In the genomic region with DNA sequence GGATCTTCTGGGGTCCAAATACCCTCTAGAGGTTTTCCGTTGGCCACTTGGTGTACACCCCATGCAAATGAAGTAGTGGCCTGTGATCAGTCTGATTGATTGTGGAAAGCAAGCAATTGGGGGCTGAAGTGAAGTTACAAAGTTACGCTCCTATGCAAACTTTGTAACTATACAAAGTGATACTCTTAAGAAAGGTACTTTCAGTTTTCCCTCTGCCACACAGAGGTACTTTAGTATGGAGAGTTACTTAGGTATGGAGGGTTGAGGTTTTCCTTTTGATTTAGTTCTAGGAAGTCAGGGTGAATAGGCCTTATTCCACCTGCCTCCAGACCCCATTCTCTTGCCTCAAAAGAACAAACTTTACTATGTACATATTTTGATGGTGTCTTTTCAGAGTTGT, we compare ENCODE assay signal across 19 cellular contexts. TPM values are rescaled to one million over a fixed set of nuclear protein-coding genes. Genes with fewer than 3 reads are reported as not detected.
DNase-seq lines count a peak whose midpoint lies in the region; ATAC-seq, FAIRE-seq and TF ChIP-seq lines count a peak whose summit lies in the region.
"Had no signal": no experiment of that assay in that cellular context is flagged by ENCODE, and none has a peak within 500 bp of the region (broad histone marks: within the 10 kb centered on the region; RNA-seq: fewer than 3 reads in every experiment).

No MANE protein-coding gene starts in this region.

- no peak for DNase-seq in GM12864 (ENCODE audit: low read depth)
- no peak for DNase-seq in MM.1S
- DNase-seq in left lung = no peak
- no peak for DNase-seq in GM12892 (ENCODE audit: insufficient read length)
- DNase-seq in small intestine = no peak
- no peak for DNase-seq in cardiac septum (ENCODE audit: low spot score)
- DNase-seq: activated CD4-positive, alpha-beta T cell treated with anti-CD3 and anti-CD28 coated beads for 4 hours; adrenal gland; DMS153; glutamatergic neuron; NCI-H526 treated with DMSO at 0.1 percent for 48 hours; stimulated activated naive CD4-positive, alpha-beta T cell; T1000; trophoblast cell had no signal

- no peaks in the 10 kb centered on the region for H3K9me2 ChIP-seq in MM.1S (replicated peaks; ENCODE audit: insufficient read depth, low read length)

- H3K9ac ChIP-seq in MM.1S (ENCODE audit: low read length) = no peak overlapping the region

- peaks cover 12% of the 10 kb centered on the region for H3K4me1 ChIP-seq in MM.1S (ENCODE audit: low read length)
- H3K4me1 ChIP-seq in left lung = peaks cover 2 to 30% of the 10 kb centered on the region in 2 donors
- H3K4me1 ChIP-seq in small intestine (ENCODE audit: control insufficient read depth in 2 of 2, insufficient read depth in 1 of 2, low read depth in 1 of 2, low read length in 1 of 2) = no peaks in the 10 kb centered on the region
- H3K4me1 ChIP-seq: prostate gland had no signal

- no peaks in the 10 kb centered on the region for H3K36me3 ChIP-seq in MM.1S (replicated peaks; ENCODE audit: insufficient read depth, low read length)
- H3K36me3 ChIP-seq in left lung = no peaks in the 10 kb centered on the region
- H3K36me3 ChIP-seq in small intestine (ENCODE audit: control insufficient read depth in 2 of 2, insufficient read depth in 2 of 2, low read length in 2 of 2) = no peaks in the 10 kb centered on the region
- H3K36me3 ChIP-seq: adrenal gland, prostate gland had no signal

- WGBS in small intestine, 3 donors = 78 to 96% (median 84%) methylated on average over 2 of the region's 2 CpGs

- H3K27me3 ChIP-seq in MM.1S (replicated peaks; ENCODE audit: insufficient read depth, low read length) (no peaks in the 10 kb centered on the region), left lung (no peaks in the 10 kb centered on the region), small intestine (ENCODE audit: control insufficient read depth in 2 of 2, insufficient read depth in 2 of 2, low read length in 2 of 2) (no peaks in the 10 kb centered on the region)

- no peak overlapping the region for H2AFZ ChIP-seq in MM.1S (ENCODE audit: low read length)

- H3K27ac ChIP-seq in MM.1S (ENCODE audit: low read length) (no peak overlapping the region), left lung (no peak overlapping the region), small intestine (ENCODE audit: low read depth in 1 of 2, low read length in 1 of 2) (no peak overlapping the region)
- H3K27ac ChIP-seq: adrenal gland, prostate gland had no signal

- H3F3A ChIP-seq in MM.1S (ENCODE audit: insufficient read depth, low read length) = no peaks in the 10 kb centered on the region

- no peak for TF ChIP-seq POLR2A in GM12892 (IDR thresholded peaks at IDR 0.05; ENCODE audit: low read depth, low read length)

- FAIRE-seq in GM12892 (lab: Jason Lieb, UNC) (no peak), small intestine (lab: Jason Lieb, UNC) (no peak)

- H3K79me2 ChIP-seq in MM.1S (ENCODE audit: low read length) = peaks cover 93% of the 10 kb centered on the region

- H3K4me3 ChIP-seq in GM12864 (ENCODE audit: low read depth, low read length) (peak overlapping the region; percentile 12; the same call in 1 of the 2 replicates), MM.1S (ENCODE audit: low read length) (no peak overlapping the region), left lung (no peak overlapping the region), small intestine (ENCODE audit: low read depth in 1 of 2, low read length in 2 of 2) (no peak overlapping the region)
- H3K4me3 ChIP-seq: adrenal gland, lung, prostate gland had no signal

- no peak for TF ChIP-seq CTCF in GM12864 (IDR thresholded peaks at IDR 0.05; ENCODE audit: low read depth, low read length, missing control alignments)
- no peak for TF ChIP-seq CTCF in MM.1S (IDR thresholded peaks at IDR 0.05; ENCODE audit: low read length)
- no peak for TF ChIP-seq CTCF in left lung (IDR thresholded peaks at IDR 0.05)

- no peaks in the 10 kb centered on the region; the same call in 1 of the 2 replicates for H4K20me1 ChIP-seq in MM.1S (ENCODE audit: insufficient read depth, low read length)

- intact Hi-C loops in left lung (cut with DNase I) (no loop called here), cardiac septum (cut with DNase I) (no loop called here)

- H3K9me3 ChIP-seq in MM.1S (replicated peaks; ENCODE audit: insufficient read depth, low read length) (no peaks in the 10 kb centered on the region), left lung (no peaks in the 10 kb centered on the region), small intestine (ENCODE audit: control insufficient read depth, low read depth) (no peaks in the 10 kb centered on the region)
- H3K9me3 ChIP-seq: adrenal gland, prostate gland had no signal

- peak overlapping the region; percentile 7; the same call in 1 of the 2 replicates for H3K4me2 ChIP-seq in MM.1S (ENCODE audit: low read depth, low read length)

- ATAC-seq in GM19395 (IDR thresholded peaks at IDR 0.05; ENCODE audit: unreplicated experiment) = peak; percentile 58
- ATAC-seq in left lung = peak; percentile 77
- no peak for ATAC-seq in HG03175 (IDR thresholded peaks at IDR 0.05; ENCODE audit: unreplicated experiment)
- ATAC-seq: esophagus mucosa had no signal

RNA-seq across cellular contexts. Expression of gene STAG2, which starts 28.7 kb away (rescaled TPM):
- total RNA-seq in left lung (10 to 100 TPM; 47.8 to 66.5 TPM), cardiac septum (32.7 TPM)
- polyA plus RNA-seq in GM12892 (2012; ENCODE audit: missing spikeins) = 46.4 TPM
- polyA plus RNA-seq in small intestine = 10 to 100 TPM; 19.7 to 30.2 (median 24.4) TPM
